In genomic region chr5:139061274-139061673, GRCh38 we compare ENCODE assay signal across 10 cellular contexts.
DNase-seq lines count a peak whose midpoint lies in the region; ATAC-seq and TF ChIP-seq lines count a peak whose summit lies in the region.
"Had no signal": no experiment of that assay in that cellular context is flagged by ENCODE, and none has a peak within 500 bp of the region (broad histone marks: within the 10 kb centered on the region; RNA-seq: fewer than 3 reads in every experiment).

No MANE protein-coding gene starts in this region.

- no peaks in the 10 kb centered on the region for H3K27me3 ChIP-seq in esophagus squamous epithelium

- H3K27ac Mint-ChIP-seq in nephron progenitor cell (peak overlapping the region; percentile 56), natural killer cell (no peak overlapping the region)

- no peak overlapping the region for H3K4me3 ChIP-seq in esophagus squamous epithelium

- intact Hi-C loops in Right ventricle myocardium inferior (cut with DNase I) (no loop called here), cardiac septum (cut with DNase I) (no loop called here), esophagus squamous epithelium (cut with DNase I) (no loop called here), natural killer cell (cut with micrococcal nuclease) (no loop called here)

- H3K36me3 Mint-ChIP-seq in nephron progenitor cell (ENCODE audit: low read depth) (peaks cover 13% of the 10 kb centered on the region), natural killer cell (no peaks in the 10 kb centered on the region)

- H3K4me3 Mint-ChIP-seq in nephron progenitor cell: no peak overlapping the region
- no peak overlapping the region for H3K4me3 Mint-ChIP-seq in natural killer cell

- H3K4me1 ChIP-seq in esophagus squamous epithelium: peaks cover 0 to 36% (median 13%) of the 10 kb centered on the region in 3 donors

- H3K9me3 Mint-ChIP-seq in nephron progenitor cell (peaks cover 24% of the 10 kb centered on the region), natural killer cell (no peaks in the 10 kb centered on the region)

- H3K4me1 Mint-ChIP-seq in nephron progenitor cell (peaks cover 56% of the 10 kb centered on the region), natural killer cell (peaks cover 0 to 7% of the 10 kb centered on the region in 2 donors)

- ATAC-seq in Right ventricle myocardium inferior (peak; percentile 75), GM19328 (IDR thresholded peaks at IDR 0.05; ENCODE audit: unreplicated experiment) (no peak), natural killer cell (no peak)

- WGBS in esophagus squamous epithelium, 2 donors: 24 to 31% methylated on average over 2 to 4 of the region's 5 CpGs

- TF ChIP-seq POLR2A in esophagus squamous epithelium (IDR thresholded peaks at IDR 0.05): no peak

- H3K36me3 ChIP-seq in esophagus squamous epithelium: no peaks in the 10 kb centered on the region

- no peaks in the 10 kb centered on the region for H3K9me3 ChIP-seq in esophagus squamous epithelium

- no peak for TF ChIP-seq CTCF in nephron progenitor cell (IDR thresholded peaks at IDR 0.05)
- TF ChIP-seq CTCF in esophagus squamous epithelium (IDR thresholded peaks at IDR 0.05): no peak
- no peak for TF ChIP-seq CTCF in natural killer cell (IDR thresholded peaks at IDR 0.05)

- H3K27me3 Mint-ChIP-seq in nephron progenitor cell (ENCODE audit: low read depth, poor library complexity) (peaks cover 3% of the 10 kb centered on the region), natural killer cell (ENCODE audit: low read depth in 2 of 2) (no peaks in the 10 kb centered on the region)

- no peak for DNase-seq in Right ventricle myocardium inferior (ENCODE audit: missing footprints)
- no peak for DNase-seq in cardiac septum (ENCODE audit: low spot score)
- DNase-seq in fibroblast of peridontal ligament (ENCODE audit: extremely low read depth): peak; percentile 68
- no peak for DNase-seq in nephron progenitor cell
- DNase-seq in esophagus squamous epithelium (lab: John Stamatoyannopoulos, UW): no peak
- no peak for DNase-seq in natural killer cell
- DNase-seq in retina: no peak
- DNase-seq: activated effector memory CD4-positive, alpha-beta T cell treated with anti-CD3 and anti-CD28 coated beads, Interleukin-2, amount 50 U/mL, for 16 hours; stimulated activated CD4-positive, alpha-beta T cell treated with anti-CD3 and anti-CD28 coated beads, Interleukin-4, amount 100 ng/mL, for 4 hours had no signal

- H3K27ac ChIP-seq in esophagus squamous epithelium: peak overlapping the region in 2 of 4 donors; percentile 2 to 37
